In the genomic region with DNA sequence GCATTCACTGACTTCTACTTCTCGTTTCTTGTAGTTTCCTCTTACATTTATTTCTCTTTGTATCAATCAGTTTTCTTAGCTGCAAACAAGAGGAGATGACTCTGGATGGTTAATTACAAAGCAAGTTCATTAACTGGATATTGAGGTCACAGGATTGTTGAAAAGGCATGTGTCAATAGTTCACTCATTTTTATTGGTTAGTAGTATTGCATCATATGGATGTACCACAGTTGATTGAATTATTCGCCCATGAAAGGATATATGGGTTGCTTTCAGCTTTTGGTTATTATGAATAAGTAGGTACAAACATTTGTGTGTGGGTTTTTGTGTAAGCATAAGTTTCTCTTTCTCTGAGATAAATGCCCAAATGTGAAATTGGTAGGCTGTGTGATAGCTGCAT, we compare ENCODE assay signal across 24 cellular contexts. TPM values are rescaled to one million over a fixed set of nuclear protein-coding genes. Genes with fewer than 3 reads are reported as not detected.
A peak's percentile ranks its signal among the peaks of the same experiment; 100 is the strongest.
DNase-seq lines count a peak whose midpoint lies in the region; ATAC-seq, FAIRE-seq and TF ChIP-seq lines count a peak whose summit lies in the region.
"Had no signal": no experiment of that assay in that cellular context is flagged by ENCODE, and none has a peak within 500 bp of the region (broad histone marks: within the 10 kb centered on the region; RNA-seq: fewer than 3 reads in every experiment).

No MANE protein-coding gene starts in this region.

- no peaks in the 10 kb centered on the region for H3K27me3 ChIP-seq in K562 (ENCODE audit: control insufficient read depth in 2 of 2, insufficient read depth in 2 of 2, low read length in 2 of 2)
- H3K27me3 ChIP-seq: BE2C had no signal

- TF ChIP-seq EP300 in K562 (IDR thresholded peaks at IDR 0.05; ENCODE audit: low read length), result no peak

- no peaks in the 10 kb centered on the region for H3K4me1 ChIP-seq in K562 (replicated peaks in 1 of 2; ENCODE audit: control insufficient read depth in 2 of 2, insufficient read depth in 2 of 2, low read length in 2 of 2)
- H3K4me1 ChIP-seq: BE2C, HAP-1 had no signal

- no peak for ATAC-seq in K562
- ATAC-seq: GM23338 had no signal

- H3K4me3 ChIP-seq in NB4 (ENCODE audit: low read depth, low read length) (no peak overlapping the region), K562 (no peak overlapping the region)
- H3K4me3 ChIP-seq: BLaER1 treated with 17β-estradiol and CSF1 and Interleukin-3, amounts not matched to agents 10 nM and 100 nM; GM23338; HAP-1 had no signal

- H4K20me1 ChIP-seq in K562 (replicated peaks; ENCODE audit: control insufficient read depth, insufficient read depth, low read length), result no peaks in the 10 kb centered on the region
- H4K20me1 ChIP-seq: BLaER1 treated with 17β-estradiol and CSF1 and Interleukin-3, amounts not matched to agents 10 nM and 100 nM had no signal

- no peak for TF ChIP-seq CTCF in NB4 (IDR thresholded peaks at IDR 0.05; ENCODE audit: low read depth, low read length)
- TF ChIP-seq CTCF in K562 (IDR thresholded peaks at IDR 0.05 in 2 of 3, conservative IDR thresholded peaks at IDR 0.05 in 1 of 3; ENCODE audit: insufficient read depth in 2 of 3, low read depth in 1 of 3, low read length in 3 of 3), result no peak

- intact Hi-C loops in K562 (cut with micrococcal nuclease), result no loop called here

- DNase-seq in NOMO-1 treated with DMSO at 0.1 percent for 48 hours (lab: John Stamatoyannopoulos, UW; ENCODE audit: unreplicated experiment) (peak; percentile 32), NOMO-1 treated with dmso at 0.1 percent for 144 hours (lab: John Stamatoyannopoulos, UW; ENCODE audit: unreplicated experiment) (no peak), NB4 (ENCODE audit: low read depth) (peak; percentile 14), K562 (ENCODE audit: extremely low read depth in 1 of 4, low spot score in 3 of 4) (no peak), midbrain (lab: John Stamatoyannopoulos, UW) (no peak)
- DNase-seq in activated CD4-positive, alpha-beta T cell treated with anti-CD3 and anti-CD28 coated beads for 1 hour, result no peak
- DNase-seq: ACHN; AML-193; BE2C; CD4-positive, alpha-beta T cell; CD8-positive, alpha-beta memory T cell; DMS 273 treated with DMSO at 0.1 percent for 48 hours; DMS79; EL; GF-D8; HFFc6 had no signal

- POLR2A ChIA-PET in K562 (lab: Yijun Ruan, JAX), result interaction anchor here (1.4 kb wide), 1 partner anchor 9 kb away, joined by 4 read pairs; no protein-coding TSS in a partner anchor

- no peak for FAIRE-seq in K562 (lab: Jason Lieb, UNC)
- FAIRE-seq: A204.1, D721Med, GM12891, H54 had no signal

- no peak for TF ChIP-seq RAD21 in K562 (CRISPR knock-in tag; conservative IDR thresholded peaks at IDR 0.05 in 1 of 2, IDR thresholded peaks at IDR 0.05 in 1 of 2)

- H2AFZ ChIP-seq in K562 (ENCODE audit: low read depth, low read length), result no peak overlapping the region
- H2AFZ ChIP-seq: GM23338 had no signal

- no peaks in the 10 kb centered on the region for H3K9me1 ChIP-seq in K562 (ENCODE audit: control insufficient read depth, insufficient read depth, low read length)

- no peaks in the 10 kb centered on the region for H3K79me2 ChIP-seq in K562 (ENCODE audit: control insufficient read depth, insufficient read depth, low read length)

- no peak overlapping the region for H3K27ac ChIP-seq in K562 (ENCODE audit: extremely low read depth, low read depth, low read length)
- H3K27ac ChIP-seq: 22Rv1; BLaER1 treated with 17β-estradiol and CSF1 and Interleukin-3, amounts not matched to agents 10 nM and 100 nM had no signal

- H3K9me3 ChIP-seq in K562 (replicated peaks; ENCODE audit: control insufficient read depth, insufficient read depth, low read depth, low read length), result no peaks in the 10 kb centered on the region
- H3K9me3 ChIP-seq: BE2C, HAP-1 had no signal

- H3K4me2 ChIP-seq in K562 (ENCODE audit: insufficient read depth, low read length), result no peak overlapping the region
- H3K4me2 ChIP-seq: BLaER1 treated with 17β-estradiol and CSF1 and Interleukin-3, amounts not matched to agents 10 nM and 100 nM; GM23338 had no signal

- CTCF ChIA-PET in K562 (lab: Yijun Ruan, JAX; ENCODE audit: low intra/inter-chr PET ratio), result no interaction called here

- in situ Hi-C loops in K562 (cut with MboI), result no loop called here

- BruUV-seq in K562 (replicated peaks; lab: Mats Ljungman, UMichigan), result no TSS peak

- TF ChIP-seq POLR2A in NB4 (IDR thresholded peaks at IDR 0.05; ENCODE audit: extremely low read depth, insufficient read length) (no peak), K562 (conservative IDR thresholded peaks at IDR 0.05) (no peak)

- H3K36me3 ChIP-seq in K562 (ENCODE audit: control insufficient read depth, insufficient read depth, low read length), result no peaks in the 10 kb centered on the region
- H3K36me3 ChIP-seq: BE2C; BLaER1 treated with 17β-estradiol and CSF1 and Interleukin-3, amounts not matched to agents 10 nM and 100 nM; HAP-1 had no signal

- H3K9ac ChIP-seq in K562 (ENCODE audit: insufficient read depth in 1 of 2, low read depth in 2 of 2, low read length in 2 of 2), result no peak overlapping the region
- H3K9ac ChIP-seq: BLaER1 treated with 17β-estradiol and CSF1 and Interleukin-3, amounts not matched to agents 10 nM and 100 nM had no signal

- 38% methylated on average over 2 of the region's 2 CpGs for WGBS in K562 (ENCODE audit: insufficient coverage, low coverage, missing lambda C conversion rate)

TF ChIP-seq in K562, 482 proteins besides CTCF, POLR2A, EP300 and RAD21 (continues in another document):
- peak; percentile 58 for TF ChIP-seq CEBPB (tag; IDR thresholded peaks at IDR 0.05)
- TF ChIP-seq TCF7 (IDR thresholded peaks at IDR 0.05; ENCODE audit: borderline replicate concordance), result no peak
- no peak for TF ChIP-seq CEBPG (CRISPR knock-in tag; IDR thresholded peaks at IDR 0.05)
- TF ChIP-seq CEBPG (tag; conservative IDR thresholded peaks at IDR 0.05 in 1 of 2, IDR thresholded peaks at IDR 0.05 in 1 of 2), result peak in 1 of 2 experiments; percentile 63; a peak in 3 of 4 replicates
- no peak for TF ChIP-seq BRCA1 (IDR thresholded peaks at IDR 0.05)
- no peak for TF ChIP-seq BRCA1 (CRISPR knock-in tag; IDR thresholded peaks at IDR 0.05)
- TF ChIP-seq, protein P1, sequence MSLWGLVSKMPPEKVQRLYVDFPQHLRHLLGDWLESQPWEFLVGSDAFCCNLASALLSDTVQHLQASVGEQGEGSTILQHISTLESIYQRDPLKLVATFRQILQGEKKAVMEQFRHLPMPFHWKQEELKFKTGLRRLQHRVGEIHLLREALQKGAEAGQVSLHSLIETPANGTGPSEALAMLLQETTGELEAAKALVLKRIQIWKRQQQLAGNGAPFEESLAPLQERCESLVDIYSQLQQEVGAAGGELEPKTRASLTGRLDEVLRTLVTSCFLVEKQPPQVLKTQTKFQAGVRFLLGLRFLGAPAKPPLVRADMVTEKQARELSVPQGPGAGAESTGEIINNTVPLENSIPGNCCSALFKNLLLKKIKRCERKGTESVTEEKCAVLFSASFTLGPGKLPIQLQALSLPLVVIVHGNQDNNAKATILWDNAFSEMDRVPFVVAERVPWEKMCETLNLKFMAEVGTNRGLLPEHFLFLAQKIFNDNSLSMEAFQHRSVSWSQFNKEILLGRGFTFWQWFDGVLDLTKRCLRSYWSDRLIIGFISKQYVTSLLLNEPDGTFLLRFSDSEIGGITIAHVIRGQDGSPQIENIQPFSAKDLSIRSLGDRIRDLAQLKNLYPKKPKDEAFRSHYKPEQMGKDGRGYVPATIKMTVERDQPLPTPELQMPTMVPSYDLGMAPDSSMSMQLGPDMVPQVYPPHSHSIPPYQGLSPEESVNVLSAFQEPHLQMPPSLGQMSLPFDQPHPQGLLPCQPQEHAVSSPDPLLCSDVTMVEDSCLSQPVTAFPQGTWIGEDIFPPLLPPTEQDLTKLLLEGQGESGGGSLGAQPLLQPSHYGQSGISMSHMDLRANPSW (CRISPR knock-in tag; IDR thresholded peaks at IDR 0.05), result no peak

RNA-seq across cellular contexts. Expression of a gene that starts 21.8 kb away (rescaled TPM):
- total RNA-seq in K562 (2011; cell fraction: chromatin; rRNA removed; ENCODE audit: low replicate concordance), result 2.3 and 4.7 TPM in 2 replicates
- 1.3 TPM in 2 replicates for total RNA-seq in K562 (2011; cell fraction: nucleolus; rRNA removed)
- 2.0 and 4.1 TPM in 2 replicates for total RNA-seq in K562 (2011; cell fraction: nucleoplasm; rRNA removed)
- total RNA-seq in K562 (2014; rRNA removed) (7.4 and 9.5 TPM in 2 replicates), K562 (2014; rRNA removed; fragmentation: Illumina TruSeq; extraction: Trizol) (14.3 and 15.9 TPM in 2 replicates), K562 (2015; rRNA removed; fragmentation: Illumina TruSeq; extraction: Trizol) (20.7 and 22.1 TPM in 2 replicates), K562 (2021) (10.4 and 10.9 TPM in 2 replicates)
- polyA plus RNA-seq in K562 (2011; rRNA removed) (15.1 and 15.3 TPM in 2 replicates), K562 (2014; fragmentation: Illumina TruSeq; extraction: Trizol) (15.2 and 18.0 TPM in 2 replicates), K562 (2014; fragmentation: Nextera tagmentation; extraction: Ambion mirVana) (1 to 10 TPM; 2.9 to 5.0 TPM), K562 (2014; rRNA removed) (13.3 and 14.1 TPM in 2 replicates)
- polyA plus RNA-seq in K562 (2011; cell fraction: cytosol; rRNA removed), result 4.4 and 8.8 TPM in 2 replicates
- polyA plus RNA-seq in K562 (2011; cell fraction: nucleus; rRNA removed), result 8.9 and 13.1 TPM in 2 replicates
- polyA plus RNA-seq in K562 (2012), result 24.2 and 44.4 TPM in 2 replicates
- 13.3 and 15.4 TPM in 2 replicates for polyA minus RNA-seq in K562 (2011; rRNA and poly(A)+ RNA removed)
- 4.0 and 5.6 TPM in 2 replicates for polyA minus RNA-seq in K562 (2011; cell fraction: cytosol; rRNA and poly(A)+ RNA removed)
- 2.4 and 7.1 TPM in 2 replicates for polyA minus RNA-seq in K562 (2011; cell fraction: nucleus; rRNA and poly(A)+ RNA removed)

Comparison
In these comparisons a context has a peak if more than half of its experiments do, and no peak if none do; other contexts are left out.
1. DNase-seq: peak in NOMO-1 treated with DMSO at 0.1 percent for 48 hours (single experiment) and NB4 (single experiment); none in NOMO-1 treated with dmso at 0.1 percent for 144 hours (single experiment), K562 (0 of 4), activated CD4-positive, alpha-beta T cell treated with anti-CD3 and anti-CD28 coated beads for 1 hour (single experiment) and midbrain (single experiment).